29 cellular contexts compared by ENCODE assay signal in genomic region chr5:180375955-180376354, GRCh38. TPM values are rescaled to one million over a fixed set of nuclear protein-coding genes. Genes with fewer than 3 reads are reported as not detected.
"Had no signal": no experiment of that assay in that cellular context is flagged by ENCODE, and none has a peak within 500 bp of the region (broad histone marks: within the 10 kb centered on the region; RNA-seq: fewer than 3 reads in every experiment).

No MANE protein-coding gene starts in this region.

- H3K27ac ChIP-seq: adrenal gland, ascending aorta, cardiac muscle cell, VCaP had no signal

- H3K9me3 ChIP-seq: adrenal gland, ascending aorta had no signal

- ATAC-seq: activated CD8-positive, alpha-beta T cell treated with anti-CD3 and anti-CD28 coated beads for 36 hours; activated naive CD4-positive, alpha-beta T cell treated with anti-CD3 and anti-CD28 coated beads, Interleukin-2, amount 50 U/mL, for 72 hours; activated T-cell treated with anti-CD3 and anti-CD28 coated beads, Interleukin-2, amount 50 U/mL, for 4 hours; activated T-cell treated with anti-CD3 and anti-CD28 coated beads, Interleukin-2, amount 50 U/mL, for 72 hours; activated T-helper 17 cell treated with anti-CD3 and anti-CD28 coated beads, Interleukin-2, amount 50 U/mL, for 72 hours had no signal

- DNase-seq: activated B cell treated with CpG ODN at 0.5 μM for 24 hours; activated CD4-positive, alpha-beta memory T cell treated with anti-CD3 and anti-CD28 coated beads for 36 hours; activated CD4-positive, alpha-beta T cell treated with anti-CD3 and anti-CD28 coated beads for 4 hours; activated CD4-positive, alpha-beta T cell treated with anti-CD3 and anti-CD28 coated beads, Interleukin-2, amount 10 ng/mL, durations not matched to agents 24 days and 14 days; activated CD4-positive, alpha-beta T cell treated with anti-CD3 and anti-CD28 coated beads, Interleukin-2, amount 50 U/mL, for 1 hour; activated CD4-positive, alpha-beta T cell treated with anti-CD3 and anti-CD28 coated beads, Interleukin-2, amount 50 U/mL, for 4 hours; activated CD4-positive, CD25-positive, alpha-beta regulatory T cell treated with anti-CD3 and anti-CD28 coated beads, Interleukin-2, amount 50 U/mL, for 72 hours; activated CD8-positive, alpha-beta memory T cell treated with anti-CD3 and anti-CD28 coated beads, Interleukin-2, amount 50 U/mL, for 4 hours; activated CD8-positive, alpha-beta T cell treated with anti-CD3 and anti-CD28 coated beads for 36 hours; activated effector memory CD4-positive, alpha-beta T cell treated with anti-CD3 and anti-CD28 coated beads, Interleukin-2, amount 50 U/mL, for 16 hours; activated gamma-delta T cell treated with Interleukin-2 at 50 U/mL for 16 hours; activated naive CD4-positive, alpha-beta T cell; activated naive CD4-positive, alpha-beta T cell treated with anti-CD3 and anti-CD28 coated beads for 36 hours; activated naive CD4-positive, alpha-beta T cell treated with anti-CD3 and anti-CD28 coated beads, Interleukin-2, amount 50 U/mL, for 16 hours; activated naive CD8-positive, alpha-beta T cell treated with anti-CD3 and anti-CD28 coated beads for 36 hours; activated T-cell treated with anti-CD3 and anti-CD28 coated beads for 4 hours; activated T-cell treated with anti-CD3 and anti-CD28 coated beads, Interleukin-2, amount 50 U/mL, for 1 hour; activated T-cell treated with anti-CD3 and anti-CD28 coated beads, Interleukin-2, amount 50 U/mL, for 4 hours; activated T-cell treated with anti-CD3 and anti-CD28 coated beads, Interleukin-2, amount 50 U/mL, for 72 hours; amniotic stem cell; T-helper 1 cell; T-helper 2 cell; T-helper 9 cell had no signal

- H3K4me3 ChIP-seq: adrenal gland, ascending aorta, cardiac muscle cell had no signal

- H3K27me3 ChIP-seq: adrenal gland, ascending aorta, cardiac muscle cell had no signal

- H3K36me3 ChIP-seq: adrenal gland, ascending aorta, cardiac muscle cell had no signal

- H3K4me1 ChIP-seq: adrenal gland had no signal

RNA-seq across cellular contexts. Expression of gene GFPT2, which starts 22.8 kb away (rescaled TPM):
- total RNA-seq: activated CD8-positive, alpha-beta T cell treated with anti-CD3 and anti-CD28 coated beads for 36 hours had no signal
